8 cellular contexts compared by ENCODE assay signal in the genomic region with DNA sequence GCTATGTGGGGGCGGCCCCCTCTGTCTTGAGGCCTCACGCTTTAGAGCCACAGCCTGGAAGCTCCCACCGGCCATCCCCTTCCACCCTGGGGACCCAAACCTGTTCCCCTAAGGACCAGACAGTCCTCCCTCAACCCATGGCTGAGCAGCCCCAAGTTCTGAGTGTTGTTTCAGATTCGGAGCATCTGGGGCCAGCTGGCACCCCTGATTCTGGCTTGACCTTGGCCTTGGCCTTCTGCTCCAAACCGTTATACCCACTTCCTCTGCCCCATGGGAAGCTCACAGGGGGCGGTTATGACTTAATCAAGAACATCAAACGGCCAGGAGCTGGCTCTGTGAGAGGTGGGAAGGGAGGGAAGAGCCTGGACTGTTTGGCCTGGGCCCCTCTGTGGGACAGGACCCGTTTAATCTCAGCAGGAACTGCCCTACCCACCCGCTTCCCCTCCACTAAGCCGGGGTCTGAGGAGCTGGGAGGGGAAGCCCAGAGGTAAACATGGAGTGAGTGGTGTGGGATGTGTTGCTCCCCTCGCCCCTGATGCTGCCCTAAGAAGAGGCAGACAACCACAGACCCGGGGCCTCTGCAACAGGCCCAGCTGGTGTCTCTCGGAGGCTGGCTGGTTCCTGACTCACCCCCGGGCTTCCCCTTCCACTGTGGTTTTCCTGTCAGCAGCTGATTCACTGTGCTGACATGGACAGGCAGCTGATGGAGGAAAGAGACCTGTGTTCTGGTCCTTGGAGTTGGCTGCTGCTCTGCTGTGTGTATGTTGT. TPM values are rescaled to one million over a fixed set of nuclear protein-coding genes. Genes with fewer than 3 reads are reported as not detected.
DNase-seq lines count a peak whose midpoint lies in the region; ATAC-seq, FAIRE-seq and TF ChIP-seq lines count a peak whose summit lies in the region.

No MANE protein-coding gene starts in this region.

- TF ChIP-seq CTCF in chondrocyte (IDR thresholded peaks at IDR 0.05), result no peak

- CTCF ChIA-PET in CD4-positive, alpha-beta memory T cell (lab: Charles Lee; ENCODE audit: partially characterized antibody), result interaction anchor here (0.6 to 22.2 kb wide), 7 partner anchors 11 to 284 kb away, joined by 3 to 699 read pairs (median 5); no protein-coding TSS in a partner anchor
- CTCF ChIA-PET in activated CD4-positive, alpha-beta T cell treated with anti-CD3 and anti-CD28 coated beads for 36 hours (lab: Charles Lee), result interaction anchor here (0.7 to 2.1 kb wide), 6 partner anchors 9 to 359 kb away, joined by 3 to 8 read pairs (median 5); no protein-coding TSS in a partner anchor

- H3K27me3 Mint-ChIP-seq in CD4-positive, alpha-beta memory T cell, result no peaks in the 10 kb centered on the region
- H3K27me3 Mint-ChIP-seq in activated CD4-positive, alpha-beta T cell treated with anti-CD3 and anti-CD28 coated beads for 36 hours, result no peaks in the 10 kb centered on the region
- H3K27me3 Mint-ChIP-seq in chondrocyte (ENCODE audit: low read depth), result no peaks in the 10 kb centered on the region

- H3K36me3 Mint-ChIP-seq in CD4-positive, alpha-beta memory T cell, result peaks cover 4 to 32% of the 10 kb centered on the region in 2 donors
- peaks cover 43% of the 10 kb centered on the region for H3K36me3 Mint-ChIP-seq in activated CD4-positive, alpha-beta T cell treated with anti-CD3 and anti-CD28 coated beads for 36 hours (ENCODE audit: low read depth)
- H3K36me3 Mint-ChIP-seq in chondrocyte (ENCODE audit: low read depth), result no peaks in the 10 kb centered on the region

- POLR2A ChIA-PET in CD4-positive, alpha-beta memory T cell (lab: Charles Lee; ENCODE audit: partially characterized antibody), result interaction anchor here (1.0 to 18.5 kb wide), 10 partner anchors 9 to 511 kb away, joined by 3 to 397 read pairs (median 5); no protein-coding TSS in a partner anchor
- POLR2A ChIA-PET in activated CD4-positive, alpha-beta T cell treated with anti-CD3 and anti-CD28 coated beads for 36 hours (lab: Charles Lee), result interaction anchor here (0.6 to 1.2 kb wide), 3 partner anchors 12 to 30 kb away, joined by 3 to 6 read pairs (median 3); no protein-coding TSS in a partner anchor

- no peaks in the 10 kb centered on the region for H3K36me3 ChIP-seq in CD4-positive, alpha-beta memory T cell (ENCODE audit: insufficient read depth, low read length)

- peak overlapping the region; percentile 93 to 96 (median 95) for H3K27ac Mint-ChIP-seq in CD4-positive, alpha-beta memory T cell
- peak overlapping the region; percentile 92 for H3K27ac Mint-ChIP-seq in activated CD4-positive, alpha-beta T cell treated with anti-CD3 and anti-CD28 coated beads for 36 hours
- peak overlapping the region; percentile 95 for H3K27ac Mint-ChIP-seq in chondrocyte (ENCODE audit: unreplicated experiment)

- no peaks in the 10 kb centered on the region for H3K9me3 Mint-ChIP-seq in CD4-positive, alpha-beta memory T cell
- H3K9me3 Mint-ChIP-seq in activated CD4-positive, alpha-beta T cell treated with anti-CD3 and anti-CD28 coated beads for 36 hours (ENCODE audit: low read depth), result no peaks in the 10 kb centered on the region
- H3K9me3 Mint-ChIP-seq in chondrocyte (ENCODE audit: low read depth), result no peaks in the 10 kb centered on the region

- no peaks in the 10 kb centered on the region for H3K27me3 ChIP-seq in CD4-positive, alpha-beta memory T cell (ENCODE audit: insufficient read depth, low read length)

- peak overlapping the region; percentile 73 to 94 (median 87) for H3K4me3 Mint-ChIP-seq in CD4-positive, alpha-beta memory T cell
- peak overlapping the region; percentile 93 for H3K4me3 Mint-ChIP-seq in activated CD4-positive, alpha-beta T cell treated with anti-CD3 and anti-CD28 coated beads for 36 hours
- H3K4me3 Mint-ChIP-seq in chondrocyte (ENCODE audit: unreplicated experiment), result no peak overlapping the region

- DNase-seq in CD4-positive, alpha-beta memory T cell, result peak; percentile 81 to 98 (median 84)
- DNase-seq in HTR-8/SVneo (ENCODE audit: insufficient read length, low spot score) (peak; percentile 81), chondrocyte (ENCODE audit: low spot score) (no peak), midbrain (lab: John Stamatoyannopoulos, UW) (peak; percentile 26), NCI-H345 treated with DMSO at 0.1 percent for 48 hours (lab: John Stamatoyannopoulos, UW; ENCODE audit: unreplicated experiment) (no peak)
- DNase-seq in activated CD4-positive, alpha-beta T cell treated with anti-CD3 and anti-CD28 coated beads for 36 hours, result peak; percentile 96
- peak; percentile 92 for DNase-seq in stimulated activated CD8-positive, alpha-beta memory T cell treated with anti-CD3 and anti-CD28 coated beads, Interleukin-4, amount 100 ng/mL, for 48 hours

- H3K9me3 ChIP-seq in CD4-positive, alpha-beta memory T cell (ENCODE audit: control insufficient read depth in 1 of 2, low read length in 2 of 2), result no peaks in the 10 kb centered on the region

- H3K4me1 Mint-ChIP-seq in CD4-positive, alpha-beta memory T cell, result peaks cover 70 to 98% (median 80%) of the 10 kb centered on the region in 4 donors
- peaks cover 77% of the 10 kb centered on the region for H3K4me1 Mint-ChIP-seq in activated CD4-positive, alpha-beta T cell treated with anti-CD3 and anti-CD28 coated beads for 36 hours
- H3K4me1 Mint-ChIP-seq in chondrocyte (ENCODE audit: low read depth), result peaks cover 57% of the 10 kb centered on the region

- peak; percentile 54 for FAIRE-seq in HTR-8/SVneo (lab: Jason Lieb, UNC)

- intact Hi-C loops in CD4-positive, alpha-beta memory T cell (cut with micrococcal nuclease), result loop anchor here (1.0 to 10.0 kb wide), 5 partner anchors 14 to 776 kb away; partner anchors contain the start of genes PRDM11 and TSPAN18
- intact Hi-C loops in activated CD4-positive, alpha-beta T cell treated with anti-CD3 and anti-CD28 coated beads for 36 hours (cut with DNase I, micrococcal nuclease), result loop anchor here (2.0 to 10.0 kb wide), 10 partner anchors 156 to 1778 kb away; partner anchors contain the start of genes PRDM11 (in 2 of the 2), DGKZ (in 1 of the 2), HSD17B12 (in 1 of the 2) and PEX16 (in 1 of the 2)

- H3K27ac ChIP-seq in CD4-positive, alpha-beta memory T cell (ENCODE audit: low read depth, low read length), result peak overlapping the region; percentile 82

- peak overlapping the region in 1 of 2 donors; percentile 97 for H3K4me3 ChIP-seq in CD4-positive, alpha-beta memory T cell (ENCODE audit: low read length in 2 of 2)

- peak; percentile 36 for ATAC-seq in GM21423 (IDR thresholded peaks at IDR 0.05; ENCODE audit: unreplicated experiment)
- peak; percentile 53 for ATAC-seq in activated CD4-positive, alpha-beta T cell treated with anti-CD3 and anti-CD28 coated beads for 36 hours

- peaks cover 79% of the 10 kb centered on the region for H3K4me1 ChIP-seq in CD4-positive, alpha-beta memory T cell (ENCODE audit: insufficient read depth, low read length)

RNA-seq across cellular contexts. Expression of gene CD82, which starts 3.4 kb away (rescaled TPM):
- 100 to 1,000 TPM; 130 to 133 TPM for total RNA-seq in CD4-positive, alpha-beta memory T cell
- polyA plus RNA-seq in CD4-positive, alpha-beta memory T cell, result 100 to 1,000 TPM; 250 to 260 TPM
- total RNA-seq in activated CD4-positive, alpha-beta T cell treated with anti-CD3 and anti-CD28 coated beads for 36 hours, result 100 to 1,000 TPM; 239 to 272 TPM
- total RNA-seq in chondrocyte, result 14.4 to 46.6 TPM (median 17.0 TPM) in 3 replicates

Comparison
In these comparisons a context has a peak if more than half of its experiments do, and no peak if none do; other contexts are left out.
1. DNase-seq: peak in CD4-positive, alpha-beta memory T cell (5 of 5), HTR-8/SVneo (single experiment), activated CD4-positive, alpha-beta T cell treated with anti-CD3 and anti-CD28 coated beads for 36 hours (single experiment), midbrain (single experiment) and stimulated activated CD8-positive, alpha-beta memory T cell treated with anti-CD3 and anti-CD28 coated beads, Interleukin-4, amount 100 ng/mL, for 48 hours (single experiment); none in chondrocyte (single experiment) and NCI-H345 treated with DMSO at 0.1 percent for 48 hours (single experiment).
2. Peak in every context shown above with its lines, with median percentiles within 50 percentile points of each other: H3K27ac Mint-ChIP-seq.